Comparison of ENCODE assay signal across 13 cellular contexts in genomic region chr3:194328080-194328571, GRCh38. TPM values are rescaled to one million over a fixed set of nuclear protein-coding genes. Genes with fewer than 3 reads are reported as not detected.
A peak's percentile ranks its signal among the peaks of the same experiment; 100 is the strongest.
DNase-seq lines count a peak whose midpoint lies in the region; ATAC-seq and TF ChIP-seq lines count a peak whose summit lies in the region.
"Had no signal": no experiment of that assay in that cellular context is flagged by ENCODE, and none has a peak within 500 bp of the region (broad histone marks: within the 10 kb centered on the region; RNA-seq: fewer than 3 reads in every experiment).

No MANE protein-coding gene starts in this region.

- TF ChIP-seq CTCF in natural killer cell (IDR thresholded peaks at IDR 0.05) (no peak), fibroblast of the aortic adventitia (IDR thresholded peaks at IDR 0.05; ENCODE audit: insufficient read depth, low read length) (no peak)

- no peak overlapping the region for H3K27ac Mint-ChIP-seq in natural killer cell
- peak overlapping the region in 1 of 2 donors; percentile 12 for H3K27ac Mint-ChIP-seq in natural killer cell treated with Interleukin-12 subunit alpha and Interleukin-12 subunit beta and Interleukin-15 and Interleukin-18, amount 100 ng/mL, for 72 hours

- peaks cover 0 to 1% of the 10 kb centered on the region in 2 donors for H3K4me1 Mint-ChIP-seq in natural killer cell
- H3K4me1 Mint-ChIP-seq in natural killer cell treated with Interleukin-12 subunit alpha and Interleukin-12 subunit beta and Interleukin-15 and Interleukin-18, amount 100 ng/mL, for 72 hours (ENCODE audit: low read depth in 2 of 2): no peaks in the 10 kb centered on the region

- peak; percentile 60 for DNase-seq in natural killer cell
- no peak for DNase-seq in natural killer cell treated with Interleukin-12 subunit alpha and Interleukin-12 subunit beta and Interleukin-15 and Interleukin-18, amount 100 ng/mL, for 72 hours (ENCODE audit: low spot score)
- peak; percentile 24 for DNase-seq in T-helper 22 cell (ENCODE audit: low read depth)
- DNase-seq in fibroblast of the aortic adventitia (ENCODE audit: low read depth): peak; percentile 55
- no peak for DNase-seq in KBM-7
- DNase-seq: C1 segment of cervical spinal cord, NCI-H748 treated with DMSO at 0.1 percent for 48 hours, occipital lobe, WERI-Rb-1 had no signal

- H3K4me3 ChIP-seq in fibroblast of the aortic adventitia (ENCODE audit: low read depth, low read length): no peak overlapping the region

- H3K4me3 Mint-ChIP-seq in natural killer cell: peak overlapping the region; percentile 18
- no peak overlapping the region for H3K4me3 Mint-ChIP-seq in natural killer cell treated with Interleukin-12 subunit alpha and Interleukin-12 subunit beta and Interleukin-15 and Interleukin-18, amount 100 ng/mL, for 72 hours
- H3K4me3 Mint-ChIP-seq: brain had no signal

- intact Hi-C loops in natural killer cell (cut with micrococcal nuclease): no loop called here

- H3K27me3 Mint-ChIP-seq in natural killer cell (ENCODE audit: low read depth in 2 of 2): peaks cover 16 to 17% of the 10 kb centered on the region in 2 donors
- peaks cover 13% of the 10 kb centered on the region in 2 donors for H3K27me3 Mint-ChIP-seq in natural killer cell treated with Interleukin-12 subunit alpha and Interleukin-12 subunit beta and Interleukin-15 and Interleukin-18, amount 100 ng/mL, for 72 hours

- peak; percentile 46 to 73 (median 48) for ATAC-seq in natural killer cell
- no peak for ATAC-seq in natural killer cell treated with Interleukin-12 subunit alpha and Interleukin-12 subunit beta and Interleukin-15 and Interleukin-18, amount 100 ng/mL, for 72 hours
- ATAC-seq in GM21367 (IDR thresholded peaks at IDR 0.05; ENCODE audit: unreplicated experiment): no peak
- no peak for ATAC-seq in GM19035 (IDR thresholded peaks at IDR 0.05; ENCODE audit: unreplicated experiment)
- no peak for ATAC-seq in GM19328 (IDR thresholded peaks at IDR 0.05; ENCODE audit: unreplicated experiment)

- no peaks in the 10 kb centered on the region for H3K9me3 Mint-ChIP-seq in natural killer cell
- H3K9me3 Mint-ChIP-seq in natural killer cell treated with Interleukin-12 subunit alpha and Interleukin-12 subunit beta and Interleukin-15 and Interleukin-18, amount 100 ng/mL, for 72 hours: no peaks in the 10 kb centered on the region

- no peaks in the 10 kb centered on the region for H3K36me3 Mint-ChIP-seq in natural killer cell
- H3K36me3 Mint-ChIP-seq in natural killer cell treated with Interleukin-12 subunit alpha and Interleukin-12 subunit beta and Interleukin-15 and Interleukin-18, amount 100 ng/mL, for 72 hours: no peaks in the 10 kb centered on the region
- H3K36me3 Mint-ChIP-seq: brain had no signal

- in situ Hi-C loops in KBM-7 (cut with MboI; ENCODE audit: low pct_unique_long_range_greater_than_20kb, low sequenced_read_pairs): no loop called here

RNA-seq across cellular contexts. Expression of gene CPN2, which starts 23.0 kb away (rescaled TPM):
- total RNA-seq in natural killer cell (not detected), fibroblast of the aortic adventitia (ENCODE audit: low replicate concordance) (not detected in 2 replicates)
- total RNA-seq in natural killer cell treated with Interleukin-12 subunit alpha and Interleukin-12 subunit beta and Interleukin-15 and Interleukin-18, amount 100 ng/mL, for 72 hours: not detected
- total RNA-seq: occipital lobe had no signal

RNA-seq across cellular contexts. Expression of gene LRRC15, which starts 41.4 kb away (rescaled TPM):
- total RNA-seq in natural killer cell (not detected), fibroblast of the aortic adventitia (ENCODE audit: low replicate concordance) (0.25 and 10.0 TPM in 2 replicates)
- not detected for total RNA-seq in natural killer cell treated with Interleukin-12 subunit alpha and Interleukin-12 subunit beta and Interleukin-15 and Interleukin-18, amount 100 ng/mL, for 72 hours
- total RNA-seq: occipital lobe had no signal

Comparison
In these comparisons a context has a peak if more than half of its experiments do, and no peak if none do; other contexts are left out.
1. ATAC-seq: peak in natural killer cell (3 of 3); none in natural killer cell treated with Interleukin-12 subunit alpha and Interleukin-12 subunit beta and Interleukin-15 and Interleukin-18, amount 100 ng/mL, for 72 hours (0 of 2), GM21367 (single experiment), GM19035 (single experiment) and GM19328 (single experiment).
2. DNase-seq: peak in natural killer cell (single experiment), T-helper 22 cell (single experiment) and fibroblast of the aortic adventitia (single experiment); none in natural killer cell treated with Interleukin-12 subunit alpha and Interleukin-12 subunit beta and Interleukin-15 and Interleukin-18, amount 100 ng/mL, for 72 hours (single experiment) and KBM-7 (single experiment).